Comparison of ENCODE assay signal across 18 cellular contexts in the genomic region with DNA sequence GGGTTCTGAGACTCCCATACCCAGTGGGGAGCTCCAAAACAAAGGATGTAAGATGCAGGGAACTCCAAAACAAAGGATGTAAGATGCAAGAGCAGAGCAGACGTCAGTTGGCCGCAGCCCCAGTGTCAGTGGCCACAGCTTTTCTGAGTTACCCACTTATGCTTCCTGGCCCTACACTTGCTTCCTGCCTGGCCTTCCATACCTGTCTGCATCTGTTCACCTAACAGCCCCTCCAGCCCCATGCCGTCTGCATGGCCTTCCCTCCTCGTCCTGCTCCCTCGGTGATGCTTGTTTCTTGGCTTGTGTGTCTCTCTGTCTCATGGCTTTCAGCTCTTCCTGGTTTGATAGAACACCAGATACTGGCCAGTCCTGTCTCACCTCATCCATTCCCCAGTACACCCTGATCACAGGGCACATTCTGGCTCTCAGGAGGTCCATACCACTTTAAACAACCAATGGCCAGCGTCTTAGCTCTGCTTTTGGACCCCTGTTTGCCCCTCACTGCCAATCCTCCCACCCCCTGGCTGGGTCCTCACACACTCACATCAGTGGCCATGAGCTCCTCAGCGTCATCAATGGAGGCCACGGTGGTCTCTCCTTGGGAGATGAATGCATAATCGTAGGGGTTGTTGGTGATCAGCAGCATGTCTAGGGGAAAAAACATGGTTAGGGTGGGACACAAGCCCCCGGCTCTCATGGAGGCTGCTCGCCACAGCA. TPM values are rescaled to one million over a fixed set of nuclear protein-coding genes. Genes with fewer than 3 reads are reported as not detected.
"Had no signal": no experiment of that assay in that cellular context is flagged by ENCODE, and none has a peak within 500 bp of the region (broad histone marks: within the 10 kb centered on the region; RNA-seq: fewer than 3 reads in every experiment).

No MANE protein-coding gene starts in this region.

- H3K9me3 Mint-ChIP-seq: activated CD8-positive, alpha-beta T cell treated with anti-CD3 and anti-CD28 coated beads for 36 hours; activated naive CD8-positive, alpha-beta T cell treated with anti-CD3 and anti-CD28 coated beads, Interleukin-2, amount 10 ng/mL, durations not matched to agents 7 days and 5 days; activated T-cell treated with anti-CD3 and anti-CD28 coated beads, Interleukin-2, amount 50 U/mL, for 72 hours; mesothelial cell of epicardium; stimulated activated memory B cell treated with anti-CD40 and anti-IgM and Interleukin-4, amounts not matched to agents 10 μg/mL and 1 μg/mL and 100 μg/mL, for 72 hours; type B pancreatic cell had no signal

- H3K36me3 Mint-ChIP-seq: activated naive CD8-positive, alpha-beta T cell treated with anti-CD3 and anti-CD28 coated beads, Interleukin-2, amount 10 ng/mL, durations not matched to agents 7 days and 5 days; mesothelial cell of epicardium; stimulated activated memory B cell treated with anti-CD40 and anti-IgM and Interleukin-4, amounts not matched to agents 10 μg/mL and 1 μg/mL and 100 μg/mL, for 72 hours; type B pancreatic cell had no signal

- H3K27me3 Mint-ChIP-seq: activated CD8-positive, alpha-beta T cell treated with anti-CD3 and anti-CD28 coated beads for 36 hours had no signal

- H3K27ac Mint-ChIP-seq: activated CD8-positive, alpha-beta T cell treated with anti-CD3 and anti-CD28 coated beads for 36 hours; activated naive CD8-positive, alpha-beta T cell treated with anti-CD3 and anti-CD28 coated beads, Interleukin-2, amount 10 ng/mL, durations not matched to agents 7 days and 5 days; activated T-cell treated with anti-CD3 and anti-CD28 coated beads, Interleukin-2, amount 50 U/mL, for 72 hours; mesothelial cell of epicardium; stimulated activated memory B cell treated with anti-CD40 and anti-IgM and Interleukin-4, amounts not matched to agents 10 μg/mL and 1 μg/mL and 100 μg/mL, for 72 hours; T-helper 17 cell had no signal

- H3K4me1 ChIP-seq: gastroesophageal sphincter, right lobe of liver had no signal

- H3K4me3 Mint-ChIP-seq: activated CD8-positive, alpha-beta T cell treated with anti-CD3 and anti-CD28 coated beads for 36 hours; activated naive CD8-positive, alpha-beta T cell treated with anti-CD3 and anti-CD28 coated beads, Interleukin-2, amount 10 ng/mL, durations not matched to agents 7 days and 5 days; activated T-cell treated with anti-CD3 and anti-CD28 coated beads, Interleukin-2, amount 50 U/mL, for 72 hours; mesothelial cell of epicardium; stimulated activated memory B cell treated with anti-CD40 and anti-IgM and Interleukin-4, amounts not matched to agents 10 μg/mL and 1 μg/mL and 100 μg/mL, for 72 hours; T-helper 17 cell; type B pancreatic cell had no signal

- DNase-seq: activated CD4-positive, alpha-beta T cell treated with anti-CD3 and anti-CD28 coated beads for 4 hours; activated CD8-positive, alpha-beta memory T cell treated with anti-CD3 and anti-CD28 coated beads, Interleukin-2, amount 50 U/mL, for 48 hours; activated T-cell treated with anti-CD3 and anti-CD28 coated beads, Interleukin-2, amount 50 U/mL, for 72 hours; cerebellar nuclear complex; erythroblast; stimulated activated CD4-positive, alpha-beta T cell treated with anti-CD3 and anti-CD28 coated beads, Interleukin-2, amount 100 ng/mL, for 48 hours had no signal

- ATAC-seq: activated CD8-positive, alpha-beta T cell treated with anti-CD3 and anti-CD28 coated beads for 36 hours; activated T-cell treated with anti-CD3 and anti-CD28 coated beads, Interleukin-2, amount 50 U/mL, for 72 hours; gastroesophageal sphincter; right lobe of liver; stimulated activated memory B cell treated with anti-CD40 and anti-IgM and Interleukin-4, amounts not matched to agents 10 μg/mL and 1 μg/mL and 100 μg/mL, for 72 hours; T-helper 17 cell had no signal

- H3K9me3 ChIP-seq: gastroesophageal sphincter, neutrophil, right lobe of liver, SJCRH30 had no signal

- H3K27me3 ChIP-seq: right lobe of liver, SJCRH30 had no signal

- H3K36me3 ChIP-seq: gastroesophageal sphincter, neutrophil, right lobe of liver, SJCRH30 had no signal

- H3K4me1 Mint-ChIP-seq: mesothelial cell of epicardium; stimulated activated memory B cell treated with anti-CD40 and anti-IgM and Interleukin-4, amounts not matched to agents 10 μg/mL and 1 μg/mL and 100 μg/mL, for 72 hours had no signal

- H3K27ac ChIP-seq: gastroesophageal sphincter, neutrophil, right lobe of liver, SJCRH30 had no signal

- H3K4me3 ChIP-seq: gastroesophageal sphincter, right lobe of liver, SJCRH30 had no signal

RNA-seq across cellular contexts. Expression of a gene that starts 5.3 kb away (rescaled TPM):
- total RNA-seq: activated CD8-positive, alpha-beta T cell treated with anti-CD3 and anti-CD28 coated beads for 36 hours; activated naive CD8-positive, alpha-beta T cell treated with anti-CD3 and anti-CD28 coated beads, Interleukin-2, amount 10 ng/mL, durations not matched to agents 7 days and 5 days; gastroesophageal sphincter; mesothelial cell of epicardium; T-helper 17 cell had no signal
- polyA plus RNA-seq: keratinocyte had no signal

RNA-seq across cellular contexts. Expression of a gene that starts 22.1 kb away (rescaled TPM):
- total RNA-seq: activated CD8-positive, alpha-beta T cell treated with anti-CD3 and anti-CD28 coated beads for 36 hours; activated naive CD8-positive, alpha-beta T cell treated with anti-CD3 and anti-CD28 coated beads, Interleukin-2, amount 10 ng/mL, durations not matched to agents 7 days and 5 days; gastroesophageal sphincter; mesothelial cell of epicardium; SJCRH30; T-helper 17 cell had no signal
- polyA plus RNA-seq: keratinocyte had no signal

RNA-seq across cellular contexts. Expression of a gene that starts 53.3 kb away (rescaled TPM):
- total RNA-seq: activated CD8-positive, alpha-beta T cell treated with anti-CD3 and anti-CD28 coated beads for 36 hours; activated naive CD8-positive, alpha-beta T cell treated with anti-CD3 and anti-CD28 coated beads, Interleukin-2, amount 10 ng/mL, durations not matched to agents 7 days and 5 days; mesothelial cell of epicardium had no signal
- polyA plus RNA-seq: keratinocyte had no signal

RNA-seq across cellular contexts. Expression of a gene that starts 57.6 kb away (rescaled TPM):
- total RNA-seq: activated CD8-positive, alpha-beta T cell treated with anti-CD3 and anti-CD28 coated beads for 36 hours; activated T-cell treated with anti-CD3 and anti-CD28 coated beads, Interleukin-2, amount 50 U/mL, for 72 hours; gastroesophageal sphincter; lower leg skin; mesothelial cell of epicardium; right lobe of liver; SJCRH30; T-helper 17 cell had no signal
- polyA plus RNA-seq: keratinocyte had no signal
